8 cellular contexts compared by ENCODE assay signal in genomic region chr17:70636517-70637133, GRCh38.
A peak's percentile ranks its signal among the peaks of the same experiment; 100 is the strongest.
DNase-seq lines count a peak whose midpoint lies in the region; ATAC-seq and TF ChIP-seq lines count a peak whose summit lies in the region.

No MANE protein-coding gene starts in this region.

- peak in 2 of 3 experiments; percentile 48 to 63 for TF ChIP-seq CTCF in ascending aorta (IDR thresholded peaks at IDR 0.05)
- TF ChIP-seq CTCF in kidney epithelial cell (IDR thresholded peaks at IDR 0.05; ENCODE audit: insufficient read depth, low read length, poor library complexity, severe bottlenecking), result peak; percentile 64
- peak in 1 of 3 donors; percentile 62 for TF ChIP-seq CTCF in lower leg skin (IDR thresholded peaks at IDR 0.05)

- no peaks in the 10 kb centered on the region for H3K36me3 ChIP-seq in ascending aorta
- no peaks in the 10 kb centered on the region for H3K36me3 ChIP-seq in kidney epithelial cell (ENCODE audit: control insufficient read depth, insufficient read depth, low read length)

- WGBS in lower leg skin, 2 donors, result 23 to 25% methylated on average over 2 of the region's 2 CpGs

- no peak overlapping the region for H3K27ac ChIP-seq in ascending aorta

- intact Hi-C loops in ascending aorta (cut with DNase I), result loop anchor here (1.0 to 2.0 kb wide), 2 partner anchors 1482 to 1904 kb away; no protein-coding TSS in a partner anchor
- intact Hi-C loops in posterior cingulate gyrus (cut with DNase I), result loop anchor here (2.0 kb wide), 3 partner anchors 80 to 1904 kb away; no protein-coding TSS in a partner anchor
- intact Hi-C loops in lower leg skin (cut with DNase I; ENCODE audit: low total_unique reads), result no loop called here

- in situ Hi-C loops in Caki2 (cut with HindIII; ENCODE audit: low pct_unique_long_range_greater_than_20kb, low sequenced_read_pairs), result no loop called here

- no peak overlapping the region for H3K4me3 ChIP-seq in ascending aorta
- H3K4me3 ChIP-seq in kidney epithelial cell (ENCODE audit: low read depth, low read length), result no peak overlapping the region
- H3K4me3 ChIP-seq in lower leg skin (ENCODE audit: low read depth, poor library complexity, severe bottlenecking), result no peak overlapping the region

- DNase-seq in Caki2 (ENCODE audit: low read depth) (peak; percentile 36), NCI-H2029 treated with DMSO at 0.1 percent for 48 hours (lab: John Stamatoyannopoulos, UW) (peak; percentile 50), ascending aorta (ENCODE audit: low spot score in 2 of 2) (no peak), kidney epithelial cell (ENCODE audit: low read depth) (no peak), posterior cingulate gyrus (no peak), lower leg skin (ENCODE audit: low spot score in 2 of 2) (no peak)
- no peak for DNase-seq in activated naive CD4-positive, alpha-beta T cell treated with Interleukin-2 at 50 U/mL for 16 hours

- H3K27me3 ChIP-seq in ascending aorta, result no peaks in the 10 kb centered on the region
- no peaks in the 10 kb centered on the region for H3K27me3 ChIP-seq in kidney epithelial cell (ENCODE audit: control insufficient read depth, insufficient read depth, low read length)

- no peak for TF ChIP-seq POLR2A in lower leg skin (IDR thresholded peaks at IDR 0.05)

- ATAC-seq in GM21619 (IDR thresholded peaks at IDR 0.05; ENCODE audit: unreplicated experiment), result peak; percentile 47

- H3K4me1 ChIP-seq in ascending aorta, result no peaks in the 10 kb centered on the region

- H3K9me3 ChIP-seq in ascending aorta, result no peaks in the 10 kb centered on the region

Comparison
In these comparisons a context has a peak if more than half of its experiments do, and no peak if none do; other contexts are left out.
1. DNase-seq: peak in Caki2 (single experiment) and NCI-H2029 treated with DMSO at 0.1 percent for 48 hours (single experiment); none in ascending aorta (0 of 2), kidney epithelial cell (single experiment), posterior cingulate gyrus (0 of 10), lower leg skin (0 of 2) and activated naive CD4-positive, alpha-beta T cell treated with Interleukin-2 at 50 U/mL for 16 hours (single experiment).